ENCODE assay signal across 29 cellular contexts in genomic region chr2:107747964-107748583, GRCh38.
"Had no signal": no experiment of that assay in that cellular context is flagged by ENCODE, and none has a peak within 500 bp of the region (broad histone marks: within the 10 kb centered on the region; RNA-seq: fewer than 3 reads in every experiment).

No MANE protein-coding gene starts in this region.

- H3K27ac ChIP-seq: colonic mucosa, epithelial cell of prostate, esophagus squamous epithelium, neutrophil, pancreas, prostate gland, sigmoid colon, stomach, tibial artery, upper lobe of right lung, VCaP had no signal

- H3K4me3 ChIP-seq: colonic mucosa, esophagus squamous epithelium, pancreas, prostate gland, sigmoid colon, stomach, tibial artery, upper lobe of right lung had no signal

- H3K9me3 ChIP-seq: colonic mucosa, esophagus squamous epithelium, neutrophil, pancreas, prostate gland, sigmoid colon, tibial artery, upper lobe of right lung had no signal

- H3K27me3 ChIP-seq: colonic mucosa, esophagus squamous epithelium, neutrophil, pancreas, sigmoid colon, stomach, tibial artery, upper lobe of right lung had no signal

- H3K36me3 ChIP-seq: colonic mucosa, esophagus squamous epithelium, neutrophil, pancreas, prostate gland, sigmoid colon, stomach, tibial artery, upper lobe of right lung had no signal

- DNase-seq: activated CD4-positive, alpha-beta T cell treated with anti-CD3 and anti-CD28 coated beads for 4 hours; activated CD4-positive, alpha-beta T cell treated with anti-CD3 and anti-CD28 coated beads, Interleukin-2, amount 50 U/mL, for 4 hours; activated naive CD4-positive, alpha-beta T cell; activated T-cell treated with anti-CD3 and anti-CD28 coated beads for 4 hours; activated T-cell treated with anti-CD3 and anti-CD28 coated beads, Interleukin-2, amount 50 U/mL, for 72 hours; colonic mucosa; effector CD8-positive, alpha-beta T cell; esophagus squamous epithelium; foreskin melanocyte; islet precursor cell; left cardiac atrium; left ventricle myocardium superior; naive B cell; nephron progenitor cell; retina; sigmoid colon; small intestine; stimulated activated CD4-positive, alpha-beta T cell treated with anti-CD3 and anti-CD28 coated beads, Interleukin-4, amount 100 ng/mL, for 4 hours; stimulated activated CD8-positive, alpha-beta memory T cell treated with anti-CD3 and anti-CD28 coated beads, Interleukin-4, amount 100 ng/mL, for 48 hours; stomach; tibial artery; upper lobe of right lung had no signal

- ATAC-seq: activated naive CD4-positive, alpha-beta T cell treated with anti-CD3 and anti-CD28 coated beads, Interleukin-2, amount 50 U/mL, for 72 hours; activated T-cell treated with anti-CD3 and anti-CD28 coated beads, Interleukin-2, amount 50 U/mL, for 72 hours; left cardiac atrium; left ventricle myocardium superior; pancreas; stimulated activated memory B cell treated with anti-CD40 and anti-IgM and Interleukin-4, amounts not matched to agents 10 μg/mL and 1 μg/mL and 100 μg/mL, for 72 hours; upper lobe of right lung had no signal

- H3K4me1 ChIP-seq: colonic mucosa, esophagus squamous epithelium, pancreas, prostate gland, sigmoid colon, stomach, tibial artery, upper lobe of right lung had no signal
